ENCODE assay signal across 7 cellular contexts in the genomic region with DNA sequence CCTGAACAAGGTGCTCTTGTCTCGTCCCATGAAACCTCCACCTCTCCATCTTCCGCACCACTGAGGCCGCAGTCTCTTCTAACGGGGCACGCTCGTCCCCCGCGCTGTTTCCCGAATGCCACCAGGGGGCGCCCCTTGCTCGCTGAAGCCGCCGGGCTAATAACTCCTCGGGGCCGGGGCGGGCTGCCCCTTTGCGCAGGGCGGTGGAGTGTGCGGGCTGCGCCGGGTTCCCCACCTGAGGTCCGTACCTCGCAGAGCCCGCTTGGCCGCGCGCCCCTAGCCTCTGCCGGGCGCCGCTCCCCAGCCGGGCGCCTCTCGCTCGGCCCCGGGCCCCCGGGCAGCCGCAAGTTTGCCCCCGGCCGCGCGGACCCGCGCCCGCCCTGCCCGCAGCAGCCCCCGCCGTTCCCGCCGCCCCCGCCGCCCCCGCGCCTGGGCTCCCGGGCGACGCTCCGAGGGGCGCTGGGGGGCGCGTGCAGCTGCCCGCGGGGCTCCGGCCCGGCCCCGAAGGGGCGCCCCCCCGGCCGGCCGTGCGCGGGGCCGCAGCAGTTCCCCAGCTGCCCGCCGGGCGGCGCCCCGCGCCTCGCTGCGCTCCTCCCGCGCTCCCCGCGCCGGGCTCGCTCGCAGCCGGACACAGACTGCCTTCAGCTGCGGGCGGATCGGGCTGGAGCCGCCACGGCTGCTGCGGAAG. TPM values are rescaled to one million over a fixed set of nuclear protein-coding genes. Genes with fewer than 3 reads are reported as not detected.
A peak's percentile ranks its signal among the peaks of the same experiment; 100 is the strongest.
DNase-seq lines count a peak whose midpoint lies in the region; ATAC-seq, FAIRE-seq and TF ChIP-seq lines count a peak whose summit lies in the region.

A gene with protein sequence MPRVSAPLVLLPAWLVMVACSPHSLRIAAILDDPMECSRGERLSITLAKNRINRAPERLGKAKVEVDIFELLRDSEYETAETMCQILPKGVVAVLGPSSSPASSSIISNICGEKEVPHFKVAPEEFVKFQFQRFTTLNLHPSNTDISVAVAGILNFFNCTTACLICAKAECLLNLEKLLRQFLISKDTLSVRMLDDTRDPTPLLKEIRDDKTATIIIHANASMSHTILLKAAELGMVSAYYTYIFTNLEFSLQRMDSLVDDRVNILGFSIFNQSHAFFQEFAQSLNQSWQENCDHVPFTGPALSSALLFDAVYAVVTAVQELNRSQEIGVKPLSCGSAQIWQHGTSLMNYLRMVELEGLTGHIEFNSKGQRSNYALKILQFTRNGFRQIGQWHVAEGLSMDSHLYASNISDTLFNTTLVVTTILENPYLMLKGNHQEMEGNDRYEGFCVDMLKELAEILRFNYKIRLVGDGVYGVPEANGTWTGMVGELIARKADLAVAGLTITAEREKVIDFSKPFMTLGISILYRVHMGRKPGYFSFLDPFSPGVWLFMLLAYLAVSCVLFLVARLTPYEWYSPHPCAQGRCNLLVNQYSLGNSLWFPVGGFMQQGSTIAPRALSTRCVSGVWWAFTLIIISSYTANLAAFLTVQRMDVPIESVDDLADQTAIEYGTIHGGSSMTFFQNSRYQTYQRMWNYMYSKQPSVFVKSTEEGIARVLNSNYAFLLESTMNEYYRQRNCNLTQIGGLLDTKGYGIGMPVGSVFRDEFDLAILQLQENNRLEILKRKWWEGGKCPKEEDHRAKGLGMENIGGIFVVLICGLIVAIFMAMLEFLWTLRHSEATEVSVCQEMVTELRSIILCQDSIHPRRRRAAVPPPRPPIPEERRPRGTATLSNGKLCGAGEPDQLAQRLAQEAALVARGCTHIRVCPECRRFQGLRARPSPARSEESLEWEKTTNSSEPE (plus strand): TSS at position 633 of the 688 bp plus-strand sequence. CDS start 148,571 bp downstream, outside the sequence.

- H3K27ac ChIP-seq in K562 (ENCODE audit: extremely low read depth, low read depth, low read length) (no peak within 1 kb of the TSS), smooth muscle cell (ENCODE audit: low read depth) (no peak within 1 kb of the TSS)

- H3K4me3 ChIP-seq in K562 (peak within 1 kb of the TSS; percentile 38), iPS-18c (ENCODE audit: insufficient read depth, low read depth, low read length) (peak within 1 kb of the TSS; percentile 46), smooth muscle cell (peak within 1 kb of the TSS; percentile 46)

- H2AFZ ChIP-seq in K562 (ENCODE audit: low read depth, low read length) (peak within 1 kb of the TSS; percentile 53; the same call in 1 of the 2 replicates), smooth muscle cell (ENCODE audit: low read depth) (no peak within 1 kb of the TSS)

- DNase-seq in NCI-H2029 treated with DMSO at 0.1 percent for 48 hours (lab: John Stamatoyannopoulos, UW) (peak; percentile 37), UCSD-AML1 (lab: John Stamatoyannopoulos, UW; ENCODE audit: unreplicated experiment) (peak; percentile 77), K562 (ENCODE audit: extremely low read depth in 1 of 4, low spot score in 3 of 4) (peak; percentile 87 to 95 (median 92)), smooth muscle cell (lab: John Stamatoyannopoulos, UW; ENCODE audit: unreplicated experiment) (peak; percentile 50)

- H3K79me2 ChIP-seq in K562 (ENCODE audit: control insufficient read depth, insufficient read depth, low read length): no peaks in the 10 kb centered on the region
- H3K79me2 ChIP-seq in smooth muscle cell (ENCODE audit: low read depth): no peaks in the 10 kb centered on the region

- TF ChIP-seq RAD21 in K562 (CRISPR knock-in tag; conservative IDR thresholded peaks at IDR 0.05 in 1 of 2, IDR thresholded peaks at IDR 0.05 in 1 of 2): peak; percentile 91 to 94

- peak; percentile 82 for FAIRE-seq in K562 (lab: Jason Lieb, UNC)

- no peaks in the 10 kb centered on the region for H3K9me1 ChIP-seq in K562 (ENCODE audit: control insufficient read depth, insufficient read depth, low read length)

- in situ Hi-C loops in K562 (cut with MboI): no loop called here

- TF ChIP-seq POLR2A in K562 (conservative IDR thresholded peaks at IDR 0.05): no peak

- H3K9me3 ChIP-seq in K562 (replicated peaks; ENCODE audit: control insufficient read depth, insufficient read depth, low read depth, low read length) (no peaks in the 10 kb centered on the region), iPS-18c (ENCODE audit: control insufficient read depth, insufficient read depth, low read length) (no peaks in the 10 kb centered on the region), smooth muscle cell (replicated peaks; ENCODE audit: low read depth) (no peaks in the 10 kb centered on the region)

- no TSS peak for BruUV-seq in K562 (replicated peaks; lab: Mats Ljungman, UMichigan)

- peak within 1 kb of the TSS; percentile 43; the same call in 1 of the 2 replicates for H3K4me2 ChIP-seq in K562 (ENCODE audit: insufficient read depth, low read length)
- H3K4me2 ChIP-seq in smooth muscle cell: peak within 1 kb of the TSS; percentile 78

- CTCF ChIA-PET in K562 (lab: Yijun Ruan, JAX; ENCODE audit: low intra/inter-chr PET ratio): interaction anchor here (0.7 to 3.3 kb wide), 14 partner anchors 39 to 1081 kb away, joined by 3 to 22 read pairs (median 5); partner anchors contain the start of genes ARHGEF12 and TLCD5

- no peaks in the 10 kb centered on the region for H3F3A ChIP-seq in smooth muscle cell (ENCODE audit: low read depth)

- TF ChIP-seq CTCF in K562 (IDR thresholded peaks at IDR 0.05 in 2 of 3, conservative IDR thresholded peaks at IDR 0.05 in 1 of 3; ENCODE audit: insufficient read depth in 2 of 3, low read depth in 1 of 3, low read length in 3 of 3): peak; percentile 88 to 94 (median 88)
- TF ChIP-seq CTCF in smooth muscle cell (IDR thresholded peaks at IDR 0.05; ENCODE audit: borderline replicate concordance, insufficient read depth, poor library complexity, severe bottlenecking): peak; percentile 98

- H3K4me1 ChIP-seq in K562 (replicated peaks in 1 of 2; ENCODE audit: control insufficient read depth in 2 of 2, insufficient read depth in 2 of 2, low read length in 2 of 2): peaks cover 0 to 12% of the 10 kb centered on the region in 2 experiments; a peak in 2 of 5 replicates
- H3K4me1 ChIP-seq in smooth muscle cell (ENCODE audit: low read depth): no peaks in the 10 kb centered on the region

- 3% methylated on average over 17 of the region's 94 CpGs for WGBS in K562 (ENCODE audit: insufficient coverage, low coverage, missing lambda C conversion rate)
- 5% methylated on average over 28 of the region's 94 CpGs for WGBS in smooth muscle cell (ENCODE audit: low lambda C conversion rate)

- TF ChIP-seq EP300 in K562 (IDR thresholded peaks at IDR 0.05; ENCODE audit: low read length): no peak

- H3K27me3 ChIP-seq in K562 (ENCODE audit: control insufficient read depth in 2 of 2, insufficient read depth in 2 of 2, low read length in 2 of 2): peaks cover 41 to 68% of the 10 kb centered on the region in 2 experiments
- peaks cover 65% of the 10 kb centered on the region for H3K27me3 ChIP-seq in smooth muscle cell (ENCODE audit: low read depth)

- H3K9ac ChIP-seq in K562 (ENCODE audit: insufficient read depth in 1 of 2, low read depth in 2 of 2, low read length in 2 of 2): peak within 1 kb of the TSS in 1 of 2 experiments; percentile 79; a peak in 2 of 4 replicates
- H3K9ac ChIP-seq in smooth muscle cell (ENCODE audit: low read depth): no peak within 1 kb of the TSS

- ATAC-seq in GM18498 (IDR thresholded peaks at IDR 0.05; ENCODE audit: unreplicated experiment) (peak; percentile 89), HG02885 (IDR thresholded peaks at IDR 0.05; ENCODE audit: poor library complexity, unreplicated experiment) (peak; percentile 86), K562 (peak; percentile 98)

- peaks cover 32% of the 10 kb centered on the region for H4K20me1 ChIP-seq in K562 (replicated peaks; ENCODE audit: control insufficient read depth, insufficient read depth, low read length)
- H4K20me1 ChIP-seq in smooth muscle cell (ENCODE audit: low read depth): no peaks in the 10 kb centered on the region

- POLR2A ChIA-PET in K562 (lab: Yijun Ruan, JAX): no interaction called here

- intact Hi-C loops in K562 (cut with micrococcal nuclease): loop anchor here (1.0 to 5.0 kb wide), 7 partner anchors 174 to 1996 kb away; no protein-coding TSS in a partner anchor

- no peaks in the 10 kb centered on the region for H3K36me3 ChIP-seq in K562 (ENCODE audit: control insufficient read depth, insufficient read depth, low read length)
- no peaks in the 10 kb centered on the region for H3K36me3 ChIP-seq in smooth muscle cell (ENCODE audit: low read depth)

TF ChIP-seq in K562, 482 proteins besides CTCF, POLR2A, EP300 and RAD21 (continues in another document):
- TF ChIP-seq ILF3 (IDR thresholded peaks at IDR 0.05; ENCODE audit: borderline replicate concordance) (no peak), NRF1 (conservative IDR thresholded peaks at IDR 0.05 in 1 of 2, IDR thresholded peaks at IDR 0.05 in 1 of 2) (peak; percentile 58 to 70; a peak in 3 of 4 replicates), KAT8 (IDR thresholded peaks at IDR 0.05; ENCODE audit: low read depth) (no peak), PHF20 (IDR thresholded peaks at IDR 0.05; ENCODE audit: partially characterized antibody) (no peak)

RNA-seq across cellular contexts. Expression of the gene that starts here (rescaled TPM):
- total RNA-seq in K562 (2011; cell fraction: chromatin; rRNA removed; ENCODE audit: low replicate concordance): not detected in 2 replicates
- not detected in 2 replicates for total RNA-seq in K562 (2011; cell fraction: nucleolus; rRNA removed)
- not detected in 2 replicates for total RNA-seq in K562 (2011; cell fraction: nucleoplasm; rRNA removed)
- total RNA-seq in K562 (2014; rRNA removed) (not detected in 2 replicates), K562 (2014; rRNA removed; fragmentation: Illumina TruSeq; extraction: Trizol) (not detected in 2 replicates), K562 (2015; rRNA removed; fragmentation: Illumina TruSeq; extraction: Trizol) (not detected in 2 replicates), K562 (2021) (not detected in 2 replicates), smooth muscle cell (not detected in 2 replicates)
- polyA plus RNA-seq in K562 (2011; rRNA removed) (not detected in 2 replicates), K562 (2014; fragmentation: Illumina TruSeq; extraction: Trizol) (not detected in 2 replicates), K562 (2014; fragmentation: Nextera tagmentation; extraction: Ambion mirVana) (not detected), K562 (2014; rRNA removed) (not detected in 2 replicates), smooth muscle cell (not detected in 2 replicates)
- polyA plus RNA-seq in K562 (2011; cell fraction: cytosol; rRNA removed): not detected in 2 replicates
- 0.06 TPM in 1 of 2 replicates, not detected in the other for polyA plus RNA-seq in K562 (2011; cell fraction: nucleus; rRNA removed)
- 0.08 TPM in 1 of 2 replicates, not detected in the other for polyA plus RNA-seq in K562 (2012)
- not detected in 2 replicates for polyA minus RNA-seq in K562 (2011; rRNA and poly(A)+ RNA removed)
- not detected in 2 replicates for polyA minus RNA-seq in K562 (2011; cell fraction: cytosol; rRNA and poly(A)+ RNA removed)
- not detected in 2 replicates for polyA minus RNA-seq in K562 (2011; cell fraction: nucleus; rRNA and poly(A)+ RNA removed)

Comparison
In these comparisons a context has a peak if more than half of its experiments do, and no peak if none do; other contexts are left out.
1. Peak in DNase-seq, ATAC-seq, H3K4me3 ChIP-seq and H3K4me2 ChIP-seq in K562; RNA of the gene not detected or under 1 TPM.
2. Peak in DNase-seq, H3K4me3 ChIP-seq and H3K4me2 ChIP-seq in smooth muscle cell; RNA of the gene not detected or under 1 TPM.
3. DNase-seq: peak in every context shown above with its lines; median percentile 92 in K562; 77 in UCSD-AML1; 50 in smooth muscle cell; 37 in NCI-H2029 treated with DMSO at 0.1 percent for 48 hours.